In genomic region chr11:63871962-63872832, GRCh38 we compare ENCODE assay signal across 8 cellular contexts. TPM values are rescaled to one million over a fixed set of nuclear protein-coding genes. Genes with fewer than 3 reads are reported as not detected.
DNase-seq lines count a peak whose midpoint lies in the region; ATAC-seq and TF ChIP-seq lines count a peak whose summit lies in the region.

No MANE protein-coding gene starts in this region.

- H3K9me3 ChIP-seq in DND-41 (ENCODE audit: insufficient read depth, low read length, severe bottlenecking): no peaks in the 10 kb centered on the region
- no peaks in the 10 kb centered on the region for H3K9me3 ChIP-seq in OCI-LY7 (ENCODE audit: low read length)
- H3K9me3 ChIP-seq in parathyroid adenoma (ENCODE audit: control insufficient read depth, low read length): no peaks in the 10 kb centered on the region

- H3K36me3 ChIP-seq in DND-41 (ENCODE audit: insufficient read depth, low read length): peaks cover 39% of the 10 kb centered on the region
- H3K36me3 ChIP-seq in OCI-LY7 (ENCODE audit: insufficient read depth, low read length): peaks cover 76% of the 10 kb centered on the region
- H3K36me3 ChIP-seq in parathyroid adenoma (ENCODE audit: control insufficient read depth, insufficient read depth, low read length): no peaks in the 10 kb centered on the region

- intact Hi-C loops in OCI-LY7 (cut with micrococcal nuclease; ENCODE audit: unreplicated experiment): no loop called here
- intact Hi-C loops in Right ventricle myocardium superior (cut with DNase I): loop anchor here (2.0 kb wide), 1 partner anchor 33 kb away; the partner anchor contains the start of gene MARK2

- H4K20me1 ChIP-seq in DND-41 (ENCODE audit: insufficient read depth, low read length) (peaks cover 86% of the 10 kb centered on the region), OCI-LY7 (ENCODE audit: insufficient read depth, low read length) (peaks cover 4% of the 10 kb centered on the region; the same call in 1 of the 2 replicates)

- POLR2A ChIA-PET in OCI-LY7 (lab: Charles Lee): no interaction called here

- H3K4me2 ChIP-seq in DND-41 (ENCODE audit: insufficient read depth, low read length) (no peak overlapping the region), OCI-LY7 (ENCODE audit: low read length) (no peak overlapping the region), parathyroid adenoma (ENCODE audit: low read length) (peak overlapping the region; percentile 22)

- H3K27ac ChIP-seq in DND-41 (ENCODE audit: low read length): no peak overlapping the region
- H3K27ac ChIP-seq in OCI-LY7 (ENCODE audit: low read depth, low read length, poor library complexity, severe bottlenecking): no peak overlapping the region
- peak overlapping the region; percentile 66 for H3K27ac ChIP-seq in adipose tissue (ENCODE audit: low read depth, low read length)
- peak overlapping the region; percentile 55 for H3K27ac ChIP-seq in parathyroid adenoma

- ATAC-seq in DND-41 (ENCODE audit: insufficient read depth, low read depth) (peak; percentile 82), GM19452 (IDR thresholded peaks at IDR 0.05; ENCODE audit: unreplicated experiment) (peak; percentile 96), HG03442 (IDR thresholded peaks at IDR 0.05; ENCODE audit: unreplicated experiment) (peak; percentile 92), Right ventricle myocardium superior (ENCODE audit: poor library complexity) (peak; percentile 93)

- H3K79me2 ChIP-seq in DND-41 (ENCODE audit: insufficient read depth, low read length): peaks cover 97% of the 10 kb centered on the region
- peaks cover 70% of the 10 kb centered on the region for H3K79me2 ChIP-seq in OCI-LY7 (ENCODE audit: insufficient read depth, low read depth, low read length)
- H3K79me2 ChIP-seq in parathyroid adenoma: peaks cover 11% of the 10 kb centered on the region

- 10 to 14% (median 14%) methylated on average over 11 of the region's 11 CpGs for WGBS in adipose tissue, 3 donors

- no peaks in the 10 kb centered on the region for H3K9me2 ChIP-seq in OCI-LY7 (ENCODE audit: insufficient read depth, low read length)

- no peaks in the 10 kb centered on the region for H3K27me3 ChIP-seq in DND-41 (ENCODE audit: insufficient read depth, low read length, poor library complexity)
- H3K27me3 ChIP-seq in parathyroid adenoma (ENCODE audit: control insufficient read depth, insufficient read depth, low read length): no peaks in the 10 kb centered on the region

- H3K9ac ChIP-seq in DND-41 (ENCODE audit: low read depth, low read length) (no peak overlapping the region), parathyroid adenoma (no peak overlapping the region)

- DNase-seq in DND-41: peak; percentile 50
- peak; percentile 8 for DNase-seq in OCI-LY7 (ENCODE audit: low spot score)
- peak; percentile 76 for DNase-seq in Right ventricle myocardium superior
- DNase-seq in effector CD8-positive, alpha-beta T cell (lab: John Stamatoyannopoulos, UW): no peak

- no peak overlapping the region for H2AFZ ChIP-seq in DND-41 (ENCODE audit: low read depth, low read length)
- no peak overlapping the region for H2AFZ ChIP-seq in OCI-LY7 (ENCODE audit: low read length)
- H2AFZ ChIP-seq in parathyroid adenoma: no peak overlapping the region

- H3K4me3 ChIP-seq in DND-41 (ENCODE audit: low read depth in 1 of 2, low read length in 2 of 2) (no peak overlapping the region), OCI-LY7 (ENCODE audit: low read depth, low read length, poor library complexity, severe bottlenecking) (no peak overlapping the region), parathyroid adenoma (ENCODE audit: low read depth, low read length) (peak overlapping the region; percentile 16)

- CTCF ChIA-PET in OCI-LY7 (lab: Charles Lee; ENCODE audit: unreplicated experiment): no interaction called here

- no TSS peak for BruUV-seq in OCI-LY7 (replicated peaks; lab: Mats Ljungman, UMichigan)

- H3K4me1 ChIP-seq in DND-41 (ENCODE audit: insufficient read depth, low read length) (peaks cover 15% of the 10 kb centered on the region), OCI-LY7 (ENCODE audit: insufficient read depth, low read length, poor library complexity, severe bottlenecking) (no peaks in the 10 kb centered on the region), parathyroid adenoma (peaks cover 17% of the 10 kb centered on the region)

- peak; percentile 46 for TF ChIP-seq CTCF in DND-41 (IDR thresholded peaks at IDR 0.05; ENCODE audit: borderline replicate concordance, extremely low read depth, low read length, poor library complexity, severe bottlenecking)
- no peak; the same call in 1 of the 2 replicates for TF ChIP-seq CTCF in OCI-LY7 (conservative IDR thresholded peaks at IDR 0.05; ENCODE audit: low read length)
- TF ChIP-seq CTCF in parathyroid adenoma (IDR thresholded peaks at IDR 0.05): peak; percentile 57

RNA-seq across cellular contexts. Expression of gene MARK2, which starts 33.3 kb away (rescaled TPM):
- total RNA-seq in OCI-LY7 (2014; rRNA removed; shearing (Covaris generic)): 20.8 and 22.7 TPM in 2 replicates
- 40.1 and 45.4 TPM in 2 replicates for total RNA-seq in OCI-LY7 (2022)
- polyA plus RNA-seq in adipose tissue: 10 to 100 TPM; 13.4 to 15.0 (median 14.2) TPM
- total RNA-seq in Right ventricle myocardium superior: 35.8 TPM

RNA-seq across cellular contexts. Expression of gene RCOR2, which starts 44.8 kb away (rescaled TPM):
- 2.1 and 2.4 TPM in 2 replicates for total RNA-seq in OCI-LY7 (2014; rRNA removed; shearing (Covaris generic))
- total RNA-seq in OCI-LY7 (2022) (2.4 and 3.2 TPM in 2 replicates), Right ventricle myocardium superior (9.9 TPM)
- under 1 TPM; 0.27 to 0.59 (median 0.56) TPM for polyA plus RNA-seq in adipose tissue

RNA-seq across cellular contexts. Expression of gene SPINDOC, which starts 58.9 kb away (rescaled TPM):
- total RNA-seq in OCI-LY7 (2014; rRNA removed; shearing (Covaris generic)): 57.9 and 71.1 TPM in 2 replicates
- total RNA-seq in OCI-LY7 (2022) (81.6 and 81.8 TPM in 2 replicates), Right ventricle myocardium superior (11.3 TPM)
- polyA plus RNA-seq in adipose tissue: 10 to 100 TPM in 1 of 3 donors, 1 to 10 TPM in 2; 2.5 to 10.7 (median 9.7) TPM

Comparison
In these comparisons a context has a peak if more than half of its experiments do, and no peak if none do; other contexts are left out.
1. H3K27ac ChIP-seq: peak in adipose tissue (single experiment) and parathyroid adenoma (single experiment); none in DND-41 (single experiment) and OCI-LY7 (single experiment).
2. Peak in every context shown above with its lines, with median percentiles within 50 percentile points of each other: ATAC-seq.